1 cellular context compared by ENCODE assay signal in genomic region chr21:43718872-43719747, GRCh38.
TF ChIP-seq lines count a peak whose summit lies in the region.

TSS of gene PDXK (plus strand) at chr21:43719129. CDS start at chr21:43719295, 166 bp downstream.

TF ChIP-seq in HepG2, 621 proteins besides CTCF, POLR2A, EP300 and RAD21 (continued from another document and continues in another):
- TF ChIP-seq KIAA2018 (CRISPR knock-in tag; IDR thresholded peaks at IDR 0.05; ENCODE audit: borderline replicate concordance) (no peak), ZNF280B (CRISPR knock-in tag; IDR thresholded peaks at IDR 0.05; ENCODE audit: borderline replicate concordance) (no peak), KMT2A (CRISPR knock-in tag; IDR thresholded peaks at IDR 0.05) (peak; percentile 74), ZMYM2 (CRISPR knock-in tag; IDR thresholded peaks at IDR 0.05) (no peak), CCDC6 (CRISPR knock-in tag; IDR thresholded peaks at IDR 0.05) (peak; percentile 48; the same call in 1 of the 2 replicates), EEA1 (CRISPR knock-in tag; IDR thresholded peaks at IDR 0.05; ENCODE audit: borderline replicate concordance) (no peak), REST (IDR thresholded peaks at IDR 0.05; ENCODE audit: borderline replicate concordance in 1 of 2, low read depth in 1 of 2, low read length in 2 of 2) (peak in 1 of 2 experiments; percentile 4; a peak in 1 of 4 replicates), FOXM1 (CRISPR knock-in tag; IDR thresholded peaks at IDR 0.05) (no peak), PHF8 (CRISPR knock-in tag; IDR thresholded peaks at IDR 0.05) (peak; percentile 42), KDM6A (CRISPR knock-in tag; IDR thresholded peaks at IDR 0.05; ENCODE audit: low read depth) (no peak), CBX1 (IDR thresholded peaks at IDR 0.05; ENCODE audit: low read depth) (no peak), ZNF768 (CRISPR knock-in tag; IDR thresholded peaks at IDR 0.05) (0 out of 2 replicates have a peak, but pooled peaks have one; percentile 18), RNF219 (CRISPR knock-in tag; IDR thresholded peaks at IDR 0.05) (no peak), ZNF609 (CRISPR knock-in tag; IDR thresholded peaks at IDR 0.05; ENCODE audit: borderline replicate concordance) (no peak; the same call in 1 of the 2 replicates), LRRFIP1 (CRISPR knock-in tag; conservative IDR thresholded peaks at IDR 0.05) (no peak), ZC3H4 (CRISPR knock-in tag; IDR thresholded peaks at IDR 0.05; ENCODE audit: borderline replicate concordance) (no peak), ARID3A (IDR thresholded peaks at IDR 0.05; ENCODE audit: low read depth, low read length) (no peak), CENPBD1 (CRISPR knock-in tag; IDR thresholded peaks at IDR 0.05; ENCODE audit: borderline replicate concordance, low read depth) (no peak), HNRNPLL (IDR thresholded peaks at IDR 0.05; ENCODE audit: low read depth, low read length, poor library complexity, severe bottlenecking) (peak; percentile 65), ELF3 (CRISPR knock-in tag; IDR thresholded peaks at IDR 0.05) (no peak; the same call in 1 of the 2 replicates), DPF2 (CRISPR knock-in tag; IDR thresholded peaks at IDR 0.05; ENCODE audit: borderline replicate concordance, low read depth) (no peak), REL (CRISPR knock-in tag; conservative IDR thresholded peaks at IDR 0.05) (no peak)
